ENCODE assay signal across 17 cellular contexts in the genomic region with DNA sequence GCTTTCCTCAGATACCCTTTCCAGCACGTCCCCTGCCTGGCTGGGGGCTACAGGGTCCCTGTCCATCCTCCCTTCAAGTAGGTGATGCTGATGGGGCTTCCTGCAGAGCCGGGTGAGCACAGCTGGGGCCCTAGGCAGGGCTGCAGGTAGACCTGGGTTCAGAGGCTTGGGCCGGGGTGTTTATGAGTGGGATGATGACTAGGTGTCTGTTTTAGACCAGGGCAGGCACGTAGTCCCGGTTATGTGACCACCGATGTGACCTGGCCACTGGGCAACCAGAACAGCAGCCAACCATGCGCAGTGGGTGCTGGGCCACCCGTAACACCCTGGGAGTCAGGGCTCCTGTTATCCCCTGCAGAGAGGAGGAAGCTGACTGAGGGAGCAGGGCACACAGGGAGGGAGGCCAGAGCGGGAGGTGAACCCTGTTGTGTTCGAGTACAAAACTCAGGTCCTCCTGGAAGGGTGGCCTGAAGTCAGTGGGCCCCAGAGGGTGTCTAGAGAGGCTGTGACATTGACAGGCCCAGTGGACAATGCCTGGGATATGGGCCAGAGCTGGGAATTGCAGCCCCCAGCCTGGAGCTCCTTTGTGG.
DNase-seq lines count a peak whose midpoint lies in the region; ATAC-seq, FAIRE-seq and TF ChIP-seq lines count a peak whose summit lies in the region.
"Had no signal": no experiment of that assay in that cellular context is flagged by ENCODE, and none has a peak within 500 bp of the region (broad histone marks: within the 10 kb centered on the region; RNA-seq: fewer than 3 reads in every experiment).

No MANE protein-coding gene starts in this region.

- H3K9ac ChIP-seq in kidney (ENCODE audit: low read length in 2 of 2) (no peak overlapping the region), neuronal stem cell (ENCODE audit: low read depth, low read length, poor library complexity) (peak overlapping the region; percentile 27)

- intact Hi-C loops in kidney (cut with DNase I), result no loop called here
- intact Hi-C loops in gastrocnemius medialis (cut with DNase I; ENCODE audit: low total_unique reads), result no loop called here

- H3K9me3 Mint-ChIP-seq in stimulated activated naive CD8-positive, alpha-beta T cell treated with anti-CD3 and anti-CD28 coated beads, Interleukin-15, amount 100 ng/mL, for 72 hours, result no peaks in the 10 kb centered on the region
- H3K9me3 Mint-ChIP-seq: CD4-positive, alpha-beta T cell; GM23338 had no signal

- TF ChIP-seq CTCF in kidney (IDR thresholded peaks at IDR 0.05; ENCODE audit: borderline replicate concordance, extremely low read depth, insufficient read depth) (no peak), gastrocnemius medialis (IDR thresholded peaks at IDR 0.05 in 4 of 5, conservative IDR thresholded peaks at IDR 0.05 in 1 of 5) (no peak)

- no peaks in the 10 kb centered on the region for H3K79me1 ChIP-seq in neuronal stem cell (ENCODE audit: low read depth, low read length)

- H3K27ac ChIP-seq in kidney (ENCODE audit: low read depth in 2 of 2, low read length in 2 of 2) (no peak overlapping the region), neuronal stem cell (replicated peaks; ENCODE audit: low read length) (no peak overlapping the region), gastrocnemius medialis (no peak overlapping the region)

- no peak overlapping the region for H3K4ac ChIP-seq in neuronal stem cell (ENCODE audit: low read length)

- no peak overlapping the region for H2BK120ac ChIP-seq in neuronal stem cell (ENCODE audit: low read depth, low read length)

- in situ Hi-C loops in gastrocnemius medialis (cut with MboI; ENCODE audit: low sequenced_read_pairs in 4 of 4), result no loop called here

- peaks cover 3% of the 10 kb centered on the region for H3K27me3 Mint-ChIP-seq in stimulated activated naive CD8-positive, alpha-beta T cell treated with anti-CD3 and anti-CD28 coated beads, Interleukin-15, amount 100 ng/mL, for 72 hours
- H3K27me3 Mint-ChIP-seq: CD4-positive, alpha-beta T cell had no signal

- H3K4me3 ChIP-seq in kidney (ENCODE audit: low read length in 2 of 2) (no peak overlapping the region), neuronal stem cell (ENCODE audit: low read length in 2 of 2) (no peak overlapping the region), gastrocnemius medialis (no peak overlapping the region)
- H3K4me3 ChIP-seq: GM12878, GM23338 had no signal

- peak overlapping the region; percentile 84 for H3K18ac ChIP-seq in neuronal stem cell (ENCODE audit: low read length)

- H3K4me1 ChIP-seq in kidney (ENCODE audit: control insufficient read depth in 1 of 2, insufficient read depth in 1 of 2, low read depth in 1 of 2, low read length in 2 of 2) (no peaks in the 10 kb centered on the region), neuronal stem cell (ENCODE audit: control insufficient read depth in 2 of 2, insufficient read depth in 1 of 2, low read depth in 1 of 2, low read length in 2 of 2) (peaks cover 0 to 7% of the 10 kb centered on the region in 2 donors), gastrocnemius medialis (no peaks in the 10 kb centered on the region)

- H3K36me3 ChIP-seq in kidney (ENCODE audit: control insufficient read depth in 1 of 2, insufficient read depth in 2 of 2, low read length in 2 of 2), result no peaks in the 10 kb centered on the region
- H3K36me3 ChIP-seq in neuronal stem cell (replicated peaks in 1 of 2; ENCODE audit: control insufficient read depth in 2 of 2, insufficient read depth in 2 of 2, low read length in 2 of 2), result no peaks in the 10 kb centered on the region
- H3K36me3 ChIP-seq in gastrocnemius medialis, result no peaks in the 10 kb centered on the region

- H3K4me1 Mint-ChIP-seq in stimulated activated naive CD8-positive, alpha-beta T cell treated with anti-CD3 and anti-CD28 coated beads, Interleukin-15, amount 100 ng/mL, for 72 hours, result no peaks in the 10 kb centered on the region
- H3K4me1 Mint-ChIP-seq: GM23338 had no signal

- H2BK5ac ChIP-seq in neuronal stem cell (ENCODE audit: low read length), result no peak overlapping the region

- peak; percentile 6 for ATAC-seq in stimulated activated naive CD8-positive, alpha-beta T cell treated with anti-CD3 and anti-CD28 coated beads, Interleukin-15, amount 100 ng/mL, for 72 hours
- no peak for ATAC-seq in stimulated activated naive CD8-positive, alpha-beta T cell treated with anti-CD3 and anti-CD28 coated beads, Interleukin-15, Interleukin-2, amounts not matched to agents 100 U/mL and 50 U/mL, for 24 hours
- ATAC-seq in gastrocnemius medialis, result no peak
- no peak for ATAC-seq in left lobe of liver
- ATAC-seq: GM12878 had no signal

- peak overlapping the region; percentile 52 for H3K23ac ChIP-seq in neuronal stem cell (ENCODE audit: low read depth, low read length, poor library complexity)

- H2AK5ac ChIP-seq in neuronal stem cell (ENCODE audit: low read depth, low read length), result no peak overlapping the region

- no peak for FAIRE-seq in kidney (lab: Jason Lieb, UNC)
- FAIRE-seq: GM12878, HTR-8/SVneo had no signal

- no peak overlapping the region for H4K8ac ChIP-seq in neuronal stem cell (ENCODE audit: low read depth, low read length)

- no peak for TF ChIP-seq POLR2A in gastrocnemius medialis (IDR thresholded peaks at IDR 0.05)

- H3K4me2 ChIP-seq in neuronal stem cell (ENCODE audit: insufficient read depth, low read length, poor library complexity, severe bottlenecking), result no peak overlapping the region
- H3K4me2 ChIP-seq: GM23338 had no signal

- no CpG with 5 or more reads among the region's 10 CpGs for WGBS in neuronal stem cell (ENCODE audit: extremely low coverage in 2 of 2, insufficient read length in 2 of 2, insufficient replicate concordance in 1 of 2), 2 donors

- DNase-seq in stimulated activated naive CD8-positive, alpha-beta T cell treated with anti-CD3 and anti-CD28 coated beads, Interleukin-15, amount 100 ng/mL, for 72 hours, result no peak
- DNase-seq in stimulated activated naive CD8-positive, alpha-beta T cell treated with anti-CD3 and anti-CD28 coated beads, Interleukin-15, Interleukin-2, amounts not matched to agents 100 U/mL and 50 U/mL, for 24 hours, result no peak
- DNase-seq in kidney (peak; percentile 49), neuronal stem cell (ENCODE audit: low spot score) (no peak), gastrocnemius medialis (no peak), left lobe of liver (ENCODE audit: low spot score) (no peak), SKM-1 (lab: John Stamatoyannopoulos, UW; ENCODE audit: unreplicated experiment) (no peak)
- DNase-seq: ACHN; C1 segment of cervical spinal cord; Calu3; CD4-positive, alpha-beta T cell; DMS 273 treated with DMSO at 0.1 percent for 48 hours; DMS79; H9 had no signal

- no peak overlapping the region for H4K91ac ChIP-seq in neuronal stem cell (ENCODE audit: low read depth, low read length, poor library complexity)

- H3K27ac Mint-ChIP-seq in stimulated activated naive CD8-positive, alpha-beta T cell treated with anti-CD3 and anti-CD28 coated beads, Interleukin-15, amount 100 ng/mL, for 72 hours, result peak overlapping the region in 1 of 2 donors; percentile 45
- H3K27ac Mint-ChIP-seq: CD4-positive, alpha-beta T cell; GM23338 had no signal

- H2BK15ac ChIP-seq in neuronal stem cell (ENCODE audit: low read length), result peak overlapping the region; percentile 52

- no peak overlapping the region for H3K4me3 Mint-ChIP-seq in stimulated activated naive CD8-positive, alpha-beta T cell treated with anti-CD3 and anti-CD28 coated beads, Interleukin-15, amount 100 ng/mL, for 72 hours
- H3K4me3 Mint-ChIP-seq: CD4-positive, alpha-beta T cell; GM23338; H9 had no signal

- H3K27me3 ChIP-seq in neuronal stem cell (ENCODE audit: control insufficient read depth in 3 of 3, insufficient read depth in 3 of 3, low read depth in 1 of 3, low read length in 3 of 3) (peaks cover 0 to 3% (median 0%) of the 10 kb centered on the region in 3 experiments), gastrocnemius medialis (no peaks in the 10 kb centered on the region)

- no peak overlapping the region for H2AFZ ChIP-seq in neuronal stem cell (ENCODE audit: low read length)
- H2AFZ ChIP-seq: GM23338 had no signal

- H2BK12ac ChIP-seq in neuronal stem cell (ENCODE audit: low read length), result peak overlapping the region; percentile 84

- H3K9me3 ChIP-seq in kidney (ENCODE audit: control insufficient read depth in 1 of 2, low read length in 2 of 2) (no peaks in the 10 kb centered on the region), neuronal stem cell (replicated peaks in 1 of 2; ENCODE audit: control insufficient read depth in 2 of 2, insufficient read depth in 1 of 2, low read depth in 1 of 2, low read length in 2 of 2) (no peaks in the 10 kb centered on the region), gastrocnemius medialis (no peaks in the 10 kb centered on the region)

- no peak overlapping the region for H3K14ac ChIP-seq in neuronal stem cell (ENCODE audit: low read length)
